In genomic region chr3:32965617-32966213, GRCh38 we compare ENCODE assay signal across 3 cellular contexts. TPM values are rescaled to one million over a fixed set of nuclear protein-coding genes. Genes with fewer than 3 reads are reported as not detected.
"Had no signal": no experiment of that assay in that cellular context is flagged by ENCODE, and none has a peak within 500 bp of the region (broad histone marks: within the 10 kb centered on the region; RNA-seq: fewer than 3 reads in every experiment).

No MANE protein-coding gene starts in this region.

RNA-seq across cellular contexts. Expression of gene CCR4, which starts 14.3 kb away (rescaled TPM):
- total RNA-seq: HFFc6, HT1080 had no signal
- polyA plus RNA-seq: IgD-negative memory B cell had no signal
